15 cellular contexts compared by ENCODE assay signal in genomic region chr6:33685411-33686224, GRCh38.
"Had no signal": no experiment of that assay in that cellular context is flagged by ENCODE, and none has a peak within 500 bp of the region (broad histone marks: within the 10 kb centered on the region; RNA-seq: fewer than 3 reads in every experiment).

No MANE protein-coding gene starts in this region.

- H3K4me3 Mint-ChIP-seq: activated CD8-positive, alpha-beta T cell treated with anti-CD3 and anti-CD28 coated beads for 36 hours; activated T-cell treated with anti-CD3 and anti-CD28 coated beads, Interleukin-2, amount 50 U/mL, for 72 hours; mesothelial cell of epicardium; nephron progenitor cell had no signal

- H3K27me3 ChIP-seq: esophagus squamous epithelium, ovary, tibial artery had no signal

- H3K4me3 ChIP-seq: esophagus squamous epithelium, ovary, SK-N-MC, tibial artery had no signal

- H3K9me3 ChIP-seq: esophagus squamous epithelium, ovary, tibial artery had no signal

- FAIRE-seq: colon, keratinocyte had no signal

- H3K4me1 Mint-ChIP-seq: mesothelial cell of epicardium had no signal

- H3K9me3 Mint-ChIP-seq: activated CD8-positive, alpha-beta T cell treated with anti-CD3 and anti-CD28 coated beads for 36 hours; activated T-cell treated with anti-CD3 and anti-CD28 coated beads, Interleukin-2, amount 50 U/mL, for 72 hours; mesothelial cell of epicardium; nephron progenitor cell had no signal

- H3K27ac ChIP-seq: esophagus squamous epithelium, ovary, SK-N-MC, tibial artery, WERI-Rb-1 had no signal

- H3K27ac Mint-ChIP-seq: activated T-cell treated with anti-CD3 and anti-CD28 coated beads, Interleukin-2, amount 50 U/mL, for 72 hours; mesothelial cell of epicardium; nephron progenitor cell had no signal

- ATAC-seq: activated CD8-positive, alpha-beta T cell treated with anti-CD3 and anti-CD28 coated beads for 36 hours had no signal

- H3K4me1 ChIP-seq: esophagus squamous epithelium, tibial artery had no signal

- H3K27me3 Mint-ChIP-seq: activated CD8-positive, alpha-beta T cell treated with anti-CD3 and anti-CD28 coated beads for 36 hours had no signal

- H3K36me3 Mint-ChIP-seq: mesothelial cell of epicardium had no signal

- DNase-seq: activated CD8-positive, alpha-beta T cell treated with anti-CD3 and anti-CD28 coated beads for 36 hours; activated naive CD4-positive, alpha-beta T cell; activated T-cell treated with anti-CD3 and anti-CD28 coated beads, Interleukin-2, amount 50 U/mL, for 72 hours; esophagus squamous epithelium; hippocampal formation; nephron progenitor cell; ovary; stimulated activated CD4-positive, alpha-beta T cell treated with anti-CD3 and anti-CD28 coated beads, Interleukin-12 subunit alpha, Interleukin-12 subunit beta, amount 100 ng/mL, for 4 hours; stimulated activated CD4-positive, alpha-beta T cell treated with anti-CD3 and anti-CD28 coated beads, Interleukin-2, amount 100 ng/mL, for 24 hours; tibial artery; WERI-Rb-1 had no signal

- H3K36me3 ChIP-seq: ovary had no signal
